In genomic region chrX:50068293-50068568, GRCh38 we compare ENCODE assay signal across 19 cellular contexts.
DNase-seq lines count a peak whose midpoint lies in the region; ATAC-seq and TF ChIP-seq lines count a peak whose summit lies in the region.
"Had no signal": no experiment of that assay in that cellular context is flagged by ENCODE, and none has a peak within 500 bp of the region (broad histone marks: within the 10 kb centered on the region; RNA-seq: fewer than 3 reads in every experiment).

No MANE protein-coding gene starts in this region.

- peaks cover 8% of the 10 kb centered on the region for H3K36me3 Mint-ChIP-seq in type B pancreatic cell

- peak overlapping the region; percentile 87 for H3K27ac Mint-ChIP-seq in type B pancreatic cell
- H3K27ac Mint-ChIP-seq: activated naive CD8-positive, alpha-beta T cell treated with anti-CD3 and anti-CD28 coated beads for 36 hours; T-helper 1 cell treated with Interleukin-12 subunit alpha and Interleukin-12 subunit beta and Interleukin-4 antibody, amounts not matched to agents 30 μg/mL and 1 μg/mL, for 36 hours had no signal

- 57% methylated on average over 1 of the region's 2 CpGs; no CpG with 5 or more reads in 1 of the 2 experiments for WGBS in ectodermal cell, 2 experiments
- 29% methylated on average over 2 of the region's 2 CpGs for WGBS in liver

- no peaks in the 10 kb centered on the region for H3K27me3 Mint-ChIP-seq in type B pancreatic cell
- H3K27me3 Mint-ChIP-seq: activated naive CD8-positive, alpha-beta T cell treated with anti-CD3 and anti-CD28 coated beads for 36 hours; naive thymus-derived CD8-positive, alpha-beta T cell had no signal

- H3K4me3 Mint-ChIP-seq in type B pancreatic cell = peak overlapping the region; percentile 75
- H3K4me3 Mint-ChIP-seq: activated naive CD8-positive, alpha-beta T cell treated with anti-CD3 and anti-CD28 coated beads for 36 hours; naive thymus-derived CD8-positive, alpha-beta T cell; T-helper 1 cell treated with Interleukin-12 subunit alpha and Interleukin-12 subunit beta and Interleukin-4 antibody, amounts not matched to agents 30 μg/mL and 1 μg/mL, for 36 hours had no signal

- H3K4me1 Mint-ChIP-seq in type B pancreatic cell (ENCODE audit: unreplicated experiment) = peaks cover 5% of the 10 kb centered on the region
- H3K4me1 Mint-ChIP-seq: activated naive CD8-positive, alpha-beta T cell treated with anti-CD3 and anti-CD28 coated beads for 36 hours; naive thymus-derived CD8-positive, alpha-beta T cell had no signal

- H3K4me1 ChIP-seq in ectodermal cell (ENCODE audit: control insufficient read depth, insufficient read depth, low read length) (no peaks in the 10 kb centered on the region), liver (ENCODE audit: control insufficient read depth in 4 of 4, insufficient read depth in 4 of 4, low read length in 3 of 4) (peaks cover 0 to 30% (median 26%) of the 10 kb centered on the region in 4 donors)
- H3K4me1 ChIP-seq: upper lobe of left lung had no signal

- H3K36me3 ChIP-seq in ectodermal cell (ENCODE audit: control insufficient read depth, insufficient read depth, low read length) = no peaks in the 10 kb centered on the region
- peaks cover 0 to 2% (median 0%) of the 10 kb centered on the region in 4 donors for H3K36me3 ChIP-seq in liver (ENCODE audit: control insufficient read depth in 4 of 4, insufficient read depth in 3 of 4, low read depth in 1 of 4, low read length in 3 of 4)
- H3K36me3 ChIP-seq: stomach, upper lobe of left lung had no signal

- no peaks in the 10 kb centered on the region for H3K27me3 ChIP-seq in ectodermal cell (ENCODE audit: control insufficient read depth, insufficient read depth, low read length, poor library complexity, severe bottlenecking)
- no peaks in the 10 kb centered on the region for H3K27me3 ChIP-seq in liver (ENCODE audit: control insufficient read depth in 4 of 4, insufficient read depth in 4 of 4, low read length in 3 of 4)
- H3K27me3 ChIP-seq: upper lobe of left lung had no signal

- no peak overlapping the region for H3K4me3 ChIP-seq in ectodermal cell (ENCODE audit: insufficient read depth, low read depth, low read length)
- peak overlapping the region; percentile 45 to 76 (median 63) for H3K4me3 ChIP-seq in liver (ENCODE audit: low read depth in 1 of 3, low read length in 3 of 3)
- H3K4me3 ChIP-seq: K562, stomach, upper lobe of left lung had no signal

- H3K27ac ChIP-seq in ectodermal cell (ENCODE audit: insufficient read depth, low read depth, low read length, poor library complexity, severe bottlenecking) (peak overlapping the region; percentile 96), liver (ENCODE audit: low read depth in 1 of 2, low read length in 2 of 2) (peak overlapping the region; percentile 58 to 89)
- H3K27ac ChIP-seq: epithelial cell of prostate, stomach, upper lobe of left lung had no signal

- peak overlapping the region in 1 of 2 donors; percentile 93 for H3K9ac ChIP-seq in liver (ENCODE audit: low read depth in 1 of 2, low read length in 2 of 2)

- H3K9me3 ChIP-seq in ectodermal cell (ENCODE audit: control insufficient read depth, low read length) (no peaks in the 10 kb centered on the region), liver (ENCODE audit: control insufficient read depth in 4 of 4, low read length in 3 of 4) (no peaks in the 10 kb centered on the region)
- H3K9me3 ChIP-seq: stomach, upper lobe of left lung had no signal

- no peak for ATAC-seq in GM18858 (IDR thresholded peaks at IDR 0.05; ENCODE audit: unreplicated experiment)
- ATAC-seq: K562; naive thymus-derived CD8-positive, alpha-beta T cell; Panc1 had no signal

- H3K9me3 Mint-ChIP-seq in type B pancreatic cell = no peaks in the 10 kb centered on the region
- H3K9me3 Mint-ChIP-seq: activated naive CD8-positive, alpha-beta T cell treated with anti-CD3 and anti-CD28 coated beads for 36 hours; T-helper 1 cell treated with Interleukin-12 subunit alpha and Interleukin-12 subunit beta and Interleukin-4 antibody, amounts not matched to agents 30 μg/mL and 1 μg/mL, for 36 hours had no signal

- no peak for TF ChIP-seq RAD21 in liver (IDR thresholded peaks at IDR 0.05)

- TF ChIP-seq CTCF in liver (IDR thresholded peaks at IDR 0.05; ENCODE audit: low read depth, low read length, missing input control) = no peak
- TF ChIP-seq CTCF in type B pancreatic cell (conservative IDR thresholded peaks at IDR 0.05) = no peak

- DNase-seq in stimulated activated CD4-positive, alpha-beta T cell treated with anti-CD3 and anti-CD28 coated beads, Interleukin-1b, Interleukin-23, amount 100 ng/mL, for 48 hours = peak; percentile 3
- DNase-seq in stimulated activated CD4-positive, alpha-beta T cell treated with anti-CD3 and anti-CD28 coated beads, Interleukin-12 subunit alpha, Interleukin-12 subunit beta, amount 100 ng/mL, for 4 hours = no peak
- DNase-seq in type B pancreatic cell (ENCODE audit: extremely low spot score, unreplicated experiment) = no peak
- no peak for DNase-seq in activated naive CD4-positive, alpha-beta T cell (lab: John Stamatoyannopoulos, UW)
- no peak for DNase-seq in SK-N-DZ (ENCODE audit: low spot score)
- DNase-seq: activated naive CD8-positive, alpha-beta T cell treated with anti-CD3 and anti-CD28 coated beads for 36 hours; cortex of kidney; foreskin fibroblast; naive thymus-derived CD8-positive, alpha-beta T cell; stimulated activated CD4-positive, alpha-beta T cell treated with anti-CD3 and anti-CD28 coated beads, Interleukin-4, amount 100 ng/mL, for 24 hours; stomach; upper lobe of left lung had no signal

TF ChIP-seq in liver, 16 proteins besides CTCF, POLR2A, EP300 and RAD21:
- TF ChIP-seq REST (IDR thresholded peaks at IDR 0.05) (no peak), FOXA1 (IDR thresholded peaks at IDR 0.05) (no peak), GABPA (IDR thresholded peaks at IDR 0.05 in 1 of 2, conservative IDR thresholded peaks at IDR 0.05 in 1 of 2) (no peak), RXRA (IDR thresholded peaks at IDR 0.05) (no peak), YY1 (IDR thresholded peaks at IDR 0.05) (no peak)
